ENCODE assay signal across 6 cellular contexts in the genomic region with DNA sequence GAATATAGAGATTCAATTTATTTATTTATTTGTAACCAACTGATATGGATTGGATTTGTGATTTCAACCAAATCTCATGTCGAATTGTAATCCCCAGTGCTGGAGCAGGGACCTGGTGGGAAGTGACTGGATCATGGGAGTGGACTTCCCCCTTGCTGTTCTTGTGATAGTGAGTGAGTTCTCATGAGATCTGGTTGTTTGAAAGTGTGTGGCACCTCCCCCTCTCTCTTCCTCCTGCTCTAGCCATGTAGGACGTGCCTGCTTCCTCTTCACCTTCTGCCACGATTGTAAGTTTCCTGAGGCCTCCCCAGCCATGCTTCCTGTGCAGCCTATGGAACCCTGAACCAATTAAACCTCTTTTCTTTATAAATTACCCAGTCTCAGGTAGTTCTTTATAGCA. TPM values are rescaled to one million over a fixed set of nuclear protein-coding genes. Genes with fewer than 3 reads are reported as not detected.
"Had no signal": no experiment of that assay in that cellular context is flagged by ENCODE, and none has a peak within 500 bp of the region (broad histone marks: within the 10 kb centered on the region; RNA-seq: fewer than 3 reads in every experiment).

No MANE protein-coding gene starts in this region.

RNA-seq across cellular contexts. Expression of a gene that starts 55.7 kb away (rescaled TPM):
- total RNA-seq: PC-3, PC-9, Right ventricle myocardium inferior, Right ventricle myocardium superior, RPMI7951, SJSA1 had no signal
